ENCODE assay signal across 14 cellular contexts in the genomic region with DNA sequence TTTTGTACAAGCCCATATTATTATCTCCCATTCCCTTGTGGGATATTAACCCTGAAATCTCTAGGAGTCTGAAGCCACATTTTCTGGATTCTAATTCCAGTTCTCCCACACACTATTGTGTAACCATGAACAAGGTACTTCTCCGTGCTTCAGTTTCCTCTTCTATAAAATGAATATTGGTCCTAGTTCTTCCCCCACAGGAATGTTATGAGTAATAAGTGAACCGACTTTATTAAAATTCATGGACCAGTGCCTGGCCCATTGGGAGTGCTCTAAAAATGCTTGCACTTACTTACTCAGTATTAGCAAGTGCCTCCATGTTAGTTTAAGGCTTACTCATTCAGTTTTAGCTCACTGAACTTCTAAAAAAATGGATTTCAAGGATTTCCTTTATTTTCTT. TPM values are rescaled to one million over a fixed set of nuclear protein-coding genes. Genes with fewer than 3 reads are reported as not detected.
DNase-seq lines count a peak whose midpoint lies in the region; ATAC-seq, FAIRE-seq and TF ChIP-seq lines count a peak whose summit lies in the region.
"Had no signal": no experiment of that assay in that cellular context is flagged by ENCODE, and none has a peak within 500 bp of the region (broad histone marks: within the 10 kb centered on the region; RNA-seq: fewer than 3 reads in every experiment).

No MANE protein-coding gene starts in this region.

- FAIRE-seq in bronchial epithelial cell (lab: Jason Lieb, UNC): no peak
- FAIRE-seq: GM19239 had no signal

- H3K27ac ChIP-seq in left lung (peak overlapping the region; percentile 60 to 70), dorsolateral prefrontal cortex (no peak overlapping the region), esophagus squamous epithelium (no peak overlapping the region)
- H3K27ac ChIP-seq: BLaER1 had no signal

- no peak for TF ChIP-seq CTCF in bronchial epithelial cell (IDR thresholded peaks at IDR 0.05; ENCODE audit: insufficient read depth, low read length, severe bottlenecking)
- TF ChIP-seq CTCF in left lung (IDR thresholded peaks at IDR 0.05): no peak
- no peak for TF ChIP-seq CTCF in dorsolateral prefrontal cortex (IDR thresholded peaks at IDR 0.05 in 54 of 56, conservative IDR thresholded peaks at IDR 0.05 in 2 of 56; ENCODE audit: low read depth in 1 of 56, partially characterized antibody in 56 of 56)
- no peak for TF ChIP-seq CTCF in esophagus squamous epithelium (IDR thresholded peaks at IDR 0.05)

- H3K36me3 ChIP-seq in bronchial epithelial cell (ENCODE audit: control insufficient read depth, insufficient read depth, low read length): no peaks in the 10 kb centered on the region
- no peaks in the 10 kb centered on the region for H3K36me3 ChIP-seq in left lung
- no peaks in the 10 kb centered on the region for H3K36me3 ChIP-seq in esophagus squamous epithelium
- H3K36me3 ChIP-seq: BLaER1 had no signal

- DNase-seq in ACHN: peak; percentile 97
- DNase-seq in HK-2 (ENCODE audit: unreplicated experiment): peak; percentile 41
- DNase-seq in bronchial epithelial cell (ENCODE audit: low read depth): peak; percentile 96
- DNase-seq in left lung: peak in 1 of 2 donors; percentile 37
- DNase-seq in NCI-H748 treated with DMSO at 0.1 percent for 48 hours (lab: John Stamatoyannopoulos, UW): no peak
- DNase-seq in dorsolateral prefrontal cortex: no peak
- no peak for DNase-seq in stimulated activated CD4-positive, alpha-beta T cell treated with anti-CD3 and anti-CD28 coated beads, Interleukin-4, amount 100 ng/mL, for 24 hours
- no peak for DNase-seq in esophagus squamous epithelium (lab: John Stamatoyannopoulos, UW)
- DNase-seq: activated CD4-positive, alpha-beta T cell treated with anti-CD3 and anti-CD28 coated beads, Interleukin-2, amount 50 U/mL, for 1 hour; activated gamma-delta T cell treated with Interleukin-2 at 50 U/mL for 16 hours; cortex of kidney; NCI-H1092 had no signal

- intact Hi-C loops in left lung (cut with DNase I): no loop called here
- intact Hi-C loops in dorsolateral prefrontal cortex (cut with DNase I): no loop called here
- intact Hi-C loops in esophagus squamous epithelium (cut with DNase I): no loop called here

- in situ Hi-C loops in ACHN (cut with HindIII; ENCODE audit: low pct_ligation_motif_present, low pct_unique_long_range_greater_than_20kb, low sequenced_read_pairs): no loop called here

- no peaks in the 10 kb centered on the region for H3K27me3 ChIP-seq in bronchial epithelial cell (ENCODE audit: control insufficient read depth, insufficient read depth, low read length)
- H3K27me3 ChIP-seq in left lung: no peaks in the 10 kb centered on the region
- no peaks in the 10 kb centered on the region for H3K27me3 ChIP-seq in dorsolateral prefrontal cortex
- no peaks in the 10 kb centered on the region for H3K27me3 ChIP-seq in esophagus squamous epithelium
- H3K27me3 ChIP-seq: BLaER1 had no signal

- no peak overlapping the region for H3K4me3 ChIP-seq in bronchial epithelial cell (ENCODE audit: low read depth, low read length)
- H3K4me3 ChIP-seq in left lung: no peak overlapping the region
- H3K4me3 ChIP-seq in dorsolateral prefrontal cortex: no peak overlapping the region
- H3K4me3 ChIP-seq in esophagus squamous epithelium: no peak overlapping the region
- H3K4me3 ChIP-seq: BLaER1 had no signal

- peaks cover 0 to 4% of the 10 kb centered on the region in 2 donors for H3K4me1 ChIP-seq in left lung
- H3K4me1 ChIP-seq in esophagus squamous epithelium: no peaks in the 10 kb centered on the region
- H3K4me1 ChIP-seq: BLaER1 had no signal

- WGBS in esophagus squamous epithelium, 2 donors: 22 to 31% methylated on average over 2 of the region's 2 CpGs

- H3K9me3 ChIP-seq in left lung (peaks cover 0 to 15% of the 10 kb centered on the region in 2 donors), esophagus squamous epithelium (peaks cover 0 to 6% (median 0%) of the 10 kb centered on the region in 3 donors)

- TF ChIP-seq POLR2A in esophagus squamous epithelium (IDR thresholded peaks at IDR 0.05): no peak

- peak; percentile 93 for ATAC-seq in left lung

RNA-seq across cellular contexts. Expression of a gene that starts 1.4 kb away (rescaled TPM):
- total RNA-seq in bronchial epithelial cell (not detected in 2 replicates), left lung (not detected), dorsolateral prefrontal cortex (under 1 TPM in 1 of 120 experiments, not detected in 119; 0.42 TPM), esophagus squamous epithelium (not detected)

Comparison
In these comparisons a context has a peak if more than half of its experiments do, and no peak if none do; other contexts are left out.
1. DNase-seq: peak in ACHN (single experiment), HK-2 (single experiment) and bronchial epithelial cell (single experiment); none in NCI-H748 treated with DMSO at 0.1 percent for 48 hours (single experiment), dorsolateral prefrontal cortex (0 of 10), stimulated activated CD4-positive, alpha-beta T cell treated with anti-CD3 and anti-CD28 coated beads, Interleukin-4, amount 100 ng/mL, for 24 hours (single experiment) and esophagus squamous epithelium (single experiment).
2. H3K27ac ChIP-seq: peak in left lung (2 of 2); none in dorsolateral prefrontal cortex (0 of 59) and esophagus squamous epithelium (0 of 4).